Comparison of ENCODE assay signal across 20 cellular contexts in the genomic region with DNA sequence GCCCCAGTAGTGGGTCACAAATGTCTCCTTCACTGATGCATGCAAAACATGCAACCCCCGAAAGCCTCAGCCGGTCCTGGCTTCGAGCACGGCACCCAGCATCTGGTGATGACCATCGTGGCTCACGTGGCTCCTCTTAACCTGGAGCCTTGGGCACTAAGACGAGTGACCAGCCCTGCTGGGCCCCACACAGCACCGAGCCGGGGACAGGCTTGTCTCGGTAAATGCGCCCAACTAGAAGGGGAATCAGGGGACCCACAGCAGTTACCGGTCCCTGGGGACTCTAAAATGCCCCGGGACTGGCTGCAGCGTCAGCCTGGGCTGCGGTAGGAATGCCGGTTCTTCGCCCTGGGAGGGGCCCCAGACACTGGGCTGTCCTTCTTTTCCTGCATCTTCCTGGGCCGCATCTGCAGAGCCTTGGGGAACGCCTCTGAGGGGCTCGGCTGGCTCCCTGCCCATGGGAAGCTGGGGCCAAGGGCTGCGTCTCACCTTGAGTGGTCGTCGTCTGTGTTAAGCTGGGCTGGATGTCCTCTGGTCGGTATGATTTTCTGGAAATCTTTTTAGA. TPM values are rescaled to one million over a fixed set of nuclear protein-coding genes. Genes with fewer than 3 reads are reported as not detected.
DNase-seq lines count a peak whose midpoint lies in the region; ATAC-seq and TF ChIP-seq lines count a peak whose summit lies in the region.
"Had no signal": no experiment of that assay in that cellular context is flagged by ENCODE, and none has a peak within 500 bp of the region (broad histone marks: within the 10 kb centered on the region; RNA-seq: fewer than 3 reads in every experiment).

No MANE protein-coding gene starts in this region.

- H2BK5ac ChIP-seq in neuronal stem cell (ENCODE audit: low read length), result peak overlapping the region; percentile 19

- H3K27ac ChIP-seq in right cardiac atrium (ENCODE audit: low read length) (no peak overlapping the region), neuronal stem cell (replicated peaks; ENCODE audit: low read length) (no peak overlapping the region), foreskin keratinocyte (no peak overlapping the region)
- H3K27ac ChIP-seq: 22Rv1, BLaER1, C4-2B, GM23248 had no signal

- H3K4me1 ChIP-seq in right cardiac atrium (ENCODE audit: control insufficient read depth, insufficient read depth, low read length) (no peaks in the 10 kb centered on the region), neuronal stem cell (ENCODE audit: control insufficient read depth in 2 of 2, insufficient read depth in 1 of 2, low read depth in 1 of 2, low read length in 2 of 2) (peaks cover 0 to 4% of the 10 kb centered on the region in 2 donors), foreskin keratinocyte (no peaks in the 10 kb centered on the region)
- H3K4me1 ChIP-seq: Caco-2 had no signal

- no peaks in the 10 kb centered on the region for H3K27me3 ChIP-seq in right cardiac atrium (ENCODE audit: control insufficient read depth, insufficient read depth)
- peaks cover 0 to 22% (median 0%) of the 10 kb centered on the region in 3 experiments for H3K27me3 ChIP-seq in neuronal stem cell (ENCODE audit: control insufficient read depth in 3 of 3, insufficient read depth in 3 of 3, low read depth in 1 of 3, low read length in 3 of 3)
- H3K27me3 ChIP-seq in foreskin keratinocyte, result no peaks in the 10 kb centered on the region
- H3K27me3 ChIP-seq: BLaER1 had no signal

- H2BK12ac ChIP-seq in neuronal stem cell (ENCODE audit: low read length), result no peak overlapping the region

- H3K4ac ChIP-seq in neuronal stem cell (ENCODE audit: low read length), result no peak overlapping the region

- H4K91ac ChIP-seq in neuronal stem cell (ENCODE audit: low read depth, low read length, poor library complexity), result no peak overlapping the region

- no peaks in the 10 kb centered on the region for H3K36me3 ChIP-seq in neuronal stem cell (replicated peaks in 1 of 2; ENCODE audit: control insufficient read depth in 2 of 2, insufficient read depth in 2 of 2, low read length in 2 of 2)
- H3K36me3 ChIP-seq: BLaER1 had no signal

- H3K4me3 ChIP-seq in right cardiac atrium (ENCODE audit: low read length) (no peak overlapping the region), neuronal stem cell (ENCODE audit: low read length in 2 of 2) (peak overlapping the region in 1 of 2 donors; percentile 56)
- H3K4me3 ChIP-seq: BLaER1, GM12878, GM23248 had no signal

- H3K9me3 ChIP-seq in right cardiac atrium (ENCODE audit: control insufficient read depth, low read length) (no peaks in the 10 kb centered on the region), neuronal stem cell (replicated peaks in 1 of 2; ENCODE audit: control insufficient read depth in 2 of 2, insufficient read depth in 1 of 2, low read depth in 1 of 2, low read length in 2 of 2) (peaks cover 3 to 24% of the 10 kb centered on the region in 2 donors)
- H3K9me3 ChIP-seq: Caco-2 had no signal

- DNase-seq in Right ventricle myocardium inferior (ENCODE audit: missing footprints), result peak; percentile 11
- DNase-seq in left cardiac atrium, result no peak
- DNase-seq in right cardiac atrium, result peak in 2 of 3 donors; percentile 14 to 30
- no peak for DNase-seq in cardiac septum (ENCODE audit: low spot score)
- no peak for DNase-seq in neuronal stem cell (ENCODE audit: low spot score)
- no peak for DNase-seq in foreskin keratinocyte
- DNase-seq: Caco-2; CD4-positive, CD25-positive, alpha-beta regulatory T cell; CD8-positive, alpha-beta T cell; DMS 273 treated with DMSO at 0.1 percent for 48 hours; DMS79; EL; GDM1; GM23248; H7; HCEC 1CT had no signal

- H2BK15ac ChIP-seq in neuronal stem cell (ENCODE audit: low read length), result no peak overlapping the region

- H4K8ac ChIP-seq in neuronal stem cell (ENCODE audit: low read depth, low read length), result no peak overlapping the region

- H3K79me1 ChIP-seq in neuronal stem cell (ENCODE audit: low read depth, low read length), result no peaks in the 10 kb centered on the region

- no peak overlapping the region for H3K4me2 ChIP-seq in neuronal stem cell (ENCODE audit: insufficient read depth, low read length, poor library complexity, severe bottlenecking)
- H3K4me2 ChIP-seq: BLaER1 had no signal

- H2AK5ac ChIP-seq in neuronal stem cell (ENCODE audit: low read depth, low read length), result no peak overlapping the region

- no peak overlapping the region for H3K14ac ChIP-seq in neuronal stem cell (ENCODE audit: low read length)

- H2BK120ac ChIP-seq in neuronal stem cell (ENCODE audit: low read depth, low read length), result no peak overlapping the region

- H2AFZ ChIP-seq in neuronal stem cell (ENCODE audit: low read length), result no peak overlapping the region
- H2AFZ ChIP-seq: GM23248 had no signal

- 85% methylated on average over 24 of the region's 24 CpGs for WGBS in right cardiac atrium
- WGBS in neuronal stem cell (ENCODE audit: extremely low coverage in 2 of 2, insufficient read length in 2 of 2, insufficient replicate concordance in 1 of 2), 2 donors, result no CpG with 5 or more reads among the region's 24 CpGs

- H3K18ac ChIP-seq in neuronal stem cell (ENCODE audit: low read length), result peak overlapping the region; percentile 11

- no peak overlapping the region for H3K23ac ChIP-seq in neuronal stem cell (ENCODE audit: low read depth, low read length, poor library complexity)

- ATAC-seq in Right ventricle myocardium inferior, result no peak
- no peak for ATAC-seq in left cardiac atrium
- no peak for ATAC-seq in right cardiac atrium
- ATAC-seq in foreskin keratinocyte, result no peak
- ATAC-seq: CD8-positive, alpha-beta T cell; GM12878 had no signal

- H3K9ac ChIP-seq in neuronal stem cell (ENCODE audit: low read depth, low read length, poor library complexity), result no peak overlapping the region
- H3K9ac ChIP-seq: BLaER1, GM23248 had no signal

- intact Hi-C loops in Right ventricle myocardium inferior (cut with DNase I), result no loop called here
- intact Hi-C loops in left cardiac atrium (cut with DNase I), result no loop called here
- intact Hi-C loops in right cardiac atrium (cut with DNase I), result no loop called here
- intact Hi-C loops in cardiac septum (cut with DNase I), result no loop called here

- TF ChIP-seq CTCF in foreskin keratinocyte (conservative IDR thresholded peaks at IDR 0.05), result no peak

RNA-seq across cellular contexts. Expression of gene TTC34, which starts 13.1 kb away (rescaled TPM):
- total RNA-seq in Right ventricle myocardium inferior (0.70 TPM), left cardiac atrium (under 1 TPM; 0.52 to 0.53 TPM), right cardiac atrium (1 to 10 TPM in 2 of 4 donors, under 1 TPM in 2; 0.53 to 1.5 (median 0.94) TPM), cardiac septum (0.35 TPM), foreskin keratinocyte (0.07 TPM in 2 replicates)
- polyA plus RNA-seq in right cardiac atrium (0.27 TPM), foreskin keratinocyte (under 0.01 and 0.01 TPM in 2 replicates)
- polyA plus RNA-seq in neuronal stem cell (2013, experiment 1 of 2), result 0.39 TPM
- polyA plus RNA-seq in neuronal stem cell (2013, experiment 2 of 2), result 0.35 TPM

Comparison
In these comparisons a context has a peak if more than half of its experiments do, and no peak if none do; other contexts are left out.
1. DNase-seq: peak in Right ventricle myocardium inferior (single experiment) and right cardiac atrium (2 of 3); none in left cardiac atrium (single experiment), cardiac septum (single experiment), neuronal stem cell (single experiment) and foreskin keratinocyte (0 of 2).